Comparison of ENCODE assay signal across 8 cellular contexts in genomic region chr12:119989619-119990381, GRCh38. TPM values are rescaled to one million over a fixed set of nuclear protein-coding genes. Genes with fewer than 3 reads are reported as not detected.
DNase-seq lines count a peak whose midpoint lies in the region; ATAC-seq, FAIRE-seq and TF ChIP-seq lines count a peak whose summit lies in the region.

No MANE protein-coding gene starts in this region.

- peaks cover 5% of the 10 kb centered on the region for H3K36me3 ChIP-seq in CD8-positive, alpha-beta memory T cell (ENCODE audit: insufficient read depth, low read length)
- no peaks in the 10 kb centered on the region for H3K36me3 ChIP-seq in hepatocyte (replicated peaks; ENCODE audit: insufficient read depth, low read depth)

- peak; percentile 61 to 82 (median 64) for DNase-seq in CD8-positive, alpha-beta memory T cell
- DNase-seq in HTR-8/SVneo (ENCODE audit: insufficient read length, low spot score) (peak; percentile 57), T-helper 9 cell (peak; percentile 68), astrocyte of the spinal cord (ENCODE audit: low read depth, low spot score) (peak; percentile 70), hepatocyte (ENCODE audit: low spot score) (peak; percentile 93), retina (peak; percentile 85), middle frontal gyrus (ENCODE audit: extremely low spot score, low spot score) (no peak)

- H3K27ac ChIP-seq in CD8-positive, alpha-beta memory T cell (ENCODE audit: low read depth, low read length), result peak overlapping the region; percentile 75
- H3K27ac ChIP-seq in hepatocyte, result peak overlapping the region; percentile 54

- FAIRE-seq in HTR-8/SVneo (lab: Jason Lieb, UNC), result no peak

- peak overlapping the region; percentile 85 to 95 (median 87) for H3K4me3 Mint-ChIP-seq in CD8-positive, alpha-beta memory T cell

- peak; percentile 20 for ATAC-seq in GM19463 (IDR thresholded peaks at IDR 0.05; ENCODE audit: unreplicated experiment)

- no peaks in the 10 kb centered on the region for H4K20me1 ChIP-seq in hepatocyte (ENCODE audit: insufficient read depth, poor library complexity, severe bottlenecking)

- H3K27ac Mint-ChIP-seq in CD8-positive, alpha-beta memory T cell, result peak overlapping the region; percentile 54 to 94 (median 82)

- CTCF ChIA-PET in CD8-positive, alpha-beta memory T cell (lab: Charles Lee), result interaction anchor here (0.7 to 3.3 kb wide), 19 partner anchors 10 to 211 kb away, joined by 3 to 30 read pairs (median 6); partner anchors contain the start of genes RAB35 and RPLP0

- in situ Hi-C loops in astrocyte of the spinal cord (cut with HindIII; ENCODE audit: low sequenced_read_pairs), result no loop called here

- no peak overlapping the region for H2AFZ ChIP-seq in hepatocyte

- no peaks in the 10 kb centered on the region for H3K9me3 ChIP-seq in CD8-positive, alpha-beta memory T cell (ENCODE audit: low read length)
- no peaks in the 10 kb centered on the region for H3K9me3 ChIP-seq in hepatocyte (ENCODE audit: low read depth)

- H3K4me3 ChIP-seq in CD8-positive, alpha-beta memory T cell (ENCODE audit: low read length), result peak overlapping the region; percentile 67
- H3K4me3 ChIP-seq in astrocyte of the spinal cord (ENCODE audit: low read depth, low read length) (peak overlapping the region; percentile 42), hepatocyte (peak overlapping the region; percentile 82)

- peaks cover 3 to 42% (median 5%) of the 10 kb centered on the region in 3 donors for H3K36me3 Mint-ChIP-seq in CD8-positive, alpha-beta memory T cell

- no peaks in the 10 kb centered on the region for H3K9me3 Mint-ChIP-seq in CD8-positive, alpha-beta memory T cell

- no peaks in the 10 kb centered on the region for H3K9me2 ChIP-seq in hepatocyte (replicated peaks; ENCODE audit: insufficient read depth)

- peaks cover 34 to 47% (median 47%) of the 10 kb centered on the region in 3 donors for H3K4me1 Mint-ChIP-seq in CD8-positive, alpha-beta memory T cell

- 2% methylated on average over 44 of the region's 98 CpGs for WGBS in hepatocyte (ENCODE audit: low lambda C conversion rate, missing lambda C conversion rate)

- peaks cover 24% of the 10 kb centered on the region for H3K4me1 ChIP-seq in CD8-positive, alpha-beta memory T cell (ENCODE audit: insufficient read depth, low read length)
- H3K4me1 ChIP-seq in hepatocyte (ENCODE audit: insufficient read depth), result peaks cover 9% of the 10 kb centered on the region

- TF ChIP-seq CTCF in astrocyte of the spinal cord (IDR thresholded peaks at IDR 0.05; ENCODE audit: low read depth, low read length) (no peak), hepatocyte (IDR thresholded peaks at IDR 0.05; ENCODE audit: poor library complexity) (no peak)

- H3K4me2 ChIP-seq in hepatocyte, result peak overlapping the region; percentile 100

- POLR2A ChIA-PET in CD8-positive, alpha-beta memory T cell (lab: Charles Lee), result interaction anchor here (0.9 to 3.1 kb wide), 11 partner anchors 15 to 212 kb away, joined by 3 to 53 read pairs (median 9); partner anchors contain the start of genes RAB35 and RPLP0

- no peaks in the 10 kb centered on the region for H3K79me2 ChIP-seq in hepatocyte

- H3K27me3 Mint-ChIP-seq in CD8-positive, alpha-beta memory T cell, result no peaks in the 10 kb centered on the region

- H3K27me3 ChIP-seq in CD8-positive, alpha-beta memory T cell (ENCODE audit: insufficient read depth, low read length, poor library complexity, severe bottlenecking), result no peaks in the 10 kb centered on the region
- peaks cover 29% of the 10 kb centered on the region for H3K27me3 ChIP-seq in hepatocyte

RNA-seq across cellular contexts. Expression of gene BICDL1, which starts 0.8 kb away (rescaled TPM):
- 100 to 1,000 TPM; 106 to 109 TPM for total RNA-seq in CD8-positive, alpha-beta memory T cell
- polyA plus RNA-seq in CD8-positive, alpha-beta memory T cell, result 7.4 TPM
- 7.7 and 10.6 TPM in 2 replicates for total RNA-seq in hepatocyte
- 21.9 and 26.6 TPM in 2 replicates for polyA plus RNA-seq in hepatocyte
